In genomic region chr14:104322531-104323466, GRCh38 we compare ENCODE assay signal across 2 cellular contexts.
TF ChIP-seq lines count a peak whose summit lies in the region.

No MANE protein-coding gene starts in this region.

TF ChIP-seq in SK-N-SH treated with all-trans-retinoic acid at 6 μM for 48 hours, 23 proteins besides CTCF, POLR2A, EP300 and RAD21 (continued from another document):
- TF ChIP-seq TSHZ2 (CRISPR knock-in tag; IDR thresholded peaks at IDR 0.05) (no peak), ZNF565 (CRISPR knock-in tag; conservative IDR thresholded peaks at IDR 0.05; ENCODE audit: low read depth) (no peak), TCF4 (CRISPR knock-in tag; IDR thresholded peaks at IDR 0.05; ENCODE audit: borderline replicate concordance) (no peak), ARNTL (CRISPR knock-in tag; IDR thresholded peaks at IDR 0.05; ENCODE audit: borderline replicate concordance, low read depth) (no peak), BACH2 (CRISPR knock-in tag; IDR thresholded peaks at IDR 0.05; ENCODE audit: borderline replicate concordance) (no peak), ZFP3 (CRISPR knock-in tag; IDR thresholded peaks at IDR 0.05) (no peak), CREB5 (CRISPR knock-in tag; IDR thresholded peaks at IDR 0.05; ENCODE audit: low read depth) (no peak), POU6F1 (CRISPR knock-in tag; IDR thresholded peaks at IDR 0.05; ENCODE audit: borderline replicate concordance, low read depth) (no peak)

TF ChIP-seq in GM23338, 12 proteins besides CTCF, POLR2A, EP300 and RAD21 (continued from another document):
- TF ChIP-seq ZNF462 (CRISPR knock-in tag; IDR thresholded peaks at IDR 0.05), result no peak
- TF ChIP-seq EZH2phosphoT487 (IDR thresholded peaks at IDR 0.05; ENCODE audit: unreplicated experiment), result no peak
- TF ChIP-seq ZNF114 (CRISPR knock-in tag; IDR thresholded peaks at IDR 0.05), result no peak
- TF ChIP-seq REST (IDR thresholded peaks at IDR 0.05; ENCODE audit: unreplicated experiment), result no peak
- no peak for TF ChIP-seq NANOG (IDR thresholded peaks at IDR 0.05; ENCODE audit: borderline replicate concordance)
- TF ChIP-seq EZH2 (IDR thresholded peaks at IDR 0.05; ENCODE audit: low read depth, unreplicated experiment), result no peak
- no peak for TF ChIP-seq STAT1 (IDR thresholded peaks at IDR 0.05; ENCODE audit: unreplicated experiment)
- no peak for TF ChIP-seq POLR2AphosphoS5 (IDR thresholded peaks at IDR 0.05; ENCODE audit: low read depth)
- TF ChIP-seq, protein P1, sequence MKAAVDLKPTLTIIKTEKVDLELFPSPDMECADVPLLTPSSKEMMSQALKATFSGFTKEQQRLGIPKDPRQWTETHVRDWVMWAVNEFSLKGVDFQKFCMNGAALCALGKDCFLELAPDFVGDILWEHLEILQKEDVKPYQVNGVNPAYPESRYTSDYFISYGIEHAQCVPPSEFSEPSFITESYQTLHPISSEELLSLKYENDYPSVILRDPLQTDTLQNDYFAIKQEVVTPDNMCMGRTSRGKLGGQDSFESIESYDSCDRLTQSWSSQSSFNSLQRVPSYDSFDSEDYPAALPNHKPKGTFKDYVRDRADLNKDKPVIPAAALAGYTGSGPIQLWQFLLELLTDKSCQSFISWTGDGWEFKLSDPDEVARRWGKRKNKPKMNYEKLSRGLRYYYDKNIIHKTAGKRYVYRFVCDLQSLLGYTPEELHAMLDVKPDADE (IDR thresholded peaks at IDR 0.05), result no peak
